14 cellular contexts compared by ENCODE assay signal in genomic region chr15:68593826-68594532, GRCh38. TPM values are rescaled to one million over a fixed set of nuclear protein-coding genes. Genes with fewer than 3 reads are reported as not detected.
DNase-seq lines count a peak whose midpoint lies in the region; ATAC-seq and TF ChIP-seq lines count a peak whose summit lies in the region.
"Had no signal": no experiment of that assay in that cellular context is flagged by ENCODE, and none has a peak within 500 bp of the region (broad histone marks: within the 10 kb centered on the region; RNA-seq: fewer than 3 reads in every experiment).

No MANE protein-coding gene starts in this region.

- no peak for DNase-seq in IMR-90
- DNase-seq in chondrocyte (ENCODE audit: low spot score), result peak; percentile 53
- DNase-seq in activated CD4-positive, alpha-beta T cell treated with anti-CD3 and anti-CD28 coated beads for 36 hours, result no peak
- DNase-seq: BE2C; CD8-positive, alpha-beta memory T cell; NCI-H1436; NCI-H2029 treated with DMSO at 0.1 percent for 48 hours; NCI-H510A; SHP77 had no signal

- H3K9ac ChIP-seq in IMR-90 (ENCODE audit: low read depth, low read length), result no peak overlapping the region

- no peak overlapping the region for H4K8ac ChIP-seq in IMR-90 (ENCODE audit: low read depth in 2 of 2, low read length in 2 of 2)

- H3K9me1 ChIP-seq in IMR-90 (ENCODE audit: insufficient read depth, low read length), result peaks cover 22% of the 10 kb centered on the region

- H3K4me3 Mint-ChIP-seq in chondrocyte (ENCODE audit: unreplicated experiment), result no peak overlapping the region
- peak overlapping the region in 1 of 3 experiments; percentile 42 for H3K4me3 Mint-ChIP-seq in nephron
- H3K4me3 Mint-ChIP-seq in activated CD4-positive, alpha-beta T cell treated with anti-CD3 and anti-CD28 coated beads for 36 hours, result no peak overlapping the region

- CTCF ChIA-PET in IMR-90 (lab: Yijun Ruan, JAX), result interaction anchor here (0.6 kb wide), 2 partner anchors 79 to 727 kb away, joined by 3 to 5 read pairs; no protein-coding TSS in a partner anchor
- CTCF ChIA-PET in activated CD4-positive, alpha-beta T cell treated with anti-CD3 and anti-CD28 coated beads for 36 hours (lab: Charles Lee), result no interaction called here

- H2AFZ ChIP-seq in IMR-90 (replicated peaks; ENCODE audit: low read length, poor library complexity), result no peak overlapping the region

- no peak overlapping the region for H4K5ac ChIP-seq in IMR-90 (ENCODE audit: low read depth, low read length)

- dilution Hi-C loops in IMR-90 (cut with HindIII; ENCODE audit: low sequenced_read_pairs, unreplicated experiment), result no loop called here

- no peak overlapping the region for H3K27ac ChIP-seq in IMR-90 (ENCODE audit: insufficient read depth, low read length)
- H3K27ac ChIP-seq in temporal lobe (ENCODE audit: low read depth, low read length), result peak overlapping the region; percentile 41

- no peak for TF ChIP-seq RAD21 in IMR-90 (IDR thresholded peaks at IDR 0.05; ENCODE audit: low read length)

- H2AK5ac ChIP-seq in IMR-90 (ENCODE audit: low read depth, low read length), result peak overlapping the region; percentile 36; the same call in 1 of the 2 replicates

- 0 out of 2 replicates have a peak overlapping the region, but pooled peaks have one; percentile 23 for H3K14ac ChIP-seq in IMR-90 (replicated peaks; ENCODE audit: low read depth, low read length)

- ATAC-seq in IMR-90 (ENCODE audit: low read depth), result no peak
- no peak for ATAC-seq in activated CD4-positive, alpha-beta T cell treated with anti-CD3 and anti-CD28 coated beads for 36 hours
- ATAC-seq in GM18873 (IDR thresholded peaks at IDR 0.05; ENCODE audit: low FRiP score, unreplicated experiment), result no peak
- ATAC-seq in GM19455 (IDR thresholded peaks at IDR 0.05; ENCODE audit: unreplicated experiment), result no peak

- H3K36me3 Mint-ChIP-seq in chondrocyte (ENCODE audit: low read depth), result no peaks in the 10 kb centered on the region
- H3K36me3 Mint-ChIP-seq in nephron (ENCODE audit: low read depth), result no peaks in the 10 kb centered on the region
- no peaks in the 10 kb centered on the region for H3K36me3 Mint-ChIP-seq in activated CD4-positive, alpha-beta T cell treated with anti-CD3 and anti-CD28 coated beads for 36 hours (ENCODE audit: low read depth)
- H3K36me3 Mint-ChIP-seq: CD8-positive, alpha-beta memory T cell had no signal

- no peak overlapping the region for H3K18ac ChIP-seq in IMR-90 (ENCODE audit: low read depth, low read length)

- H2BK15ac ChIP-seq in IMR-90 (ENCODE audit: low read depth, low read length), result no peak overlapping the region

- TF ChIP-seq CTCF in IMR-90 (conservative IDR thresholded peaks at IDR 0.05; ENCODE audit: low read depth, low read length), result no peak
- TF ChIP-seq CTCF in chondrocyte (IDR thresholded peaks at IDR 0.05), result no peak
- TF ChIP-seq CTCF in nephron (IDR thresholded peaks at IDR 0.05; ENCODE audit: unreplicated experiment in 3 of 3), result no peak

- H3K4ac ChIP-seq in IMR-90 (ENCODE audit: low read depth, low read length), result peak overlapping the region; percentile 36; the same call in 1 of the 2 replicates

- H4K91ac ChIP-seq in IMR-90 (ENCODE audit: insufficient read depth, low read depth, low read length), result no peak overlapping the region

- H2AK9ac ChIP-seq in IMR-90 (replicated peaks; ENCODE audit: low read depth, low read length, poor library complexity), result no peak overlapping the region

- no peaks in the 10 kb centered on the region for H3K9me3 ChIP-seq in IMR-90 (ENCODE audit: control insufficient read depth, insufficient read depth, low read length)
- H3K9me3 ChIP-seq: BE2C, HAP-1 had no signal

- no peak overlapping the region for H2BK5ac ChIP-seq in IMR-90 (ENCODE audit: low read depth, low read length, poor library complexity, severe bottlenecking)

- H3K4me1 ChIP-seq in IMR-90 (ENCODE audit: control insufficient read depth, insufficient read depth, low read length), result peaks cover 23% of the 10 kb centered on the region

- WGBS in IMR-90 (ENCODE audit: extremely low coverage in 2 of 2, insufficient read length in 1 of 2), 2 experiments, result 80% methylated on average over 1 of the region's 5 CpGs; no CpG with 5 or more reads in 1 of the 2 experiments

- no peaks in the 10 kb centered on the region for H3K9me3 Mint-ChIP-seq in chondrocyte (ENCODE audit: low read depth)
- no peaks in the 10 kb centered on the region for H3K9me3 Mint-ChIP-seq in nephron
- H3K9me3 Mint-ChIP-seq in activated CD4-positive, alpha-beta T cell treated with anti-CD3 and anti-CD28 coated beads for 36 hours (ENCODE audit: low read depth), result no peaks in the 10 kb centered on the region
- H3K9me3 Mint-ChIP-seq: CD8-positive, alpha-beta memory T cell had no signal

- 0 out of 2 replicates have a peak, but pooled peaks cover under 1% of the 10 kb centered on the region for H4K20me1 ChIP-seq in IMR-90 (ENCODE audit: insufficient read depth, low read length)

- H3K4me2 ChIP-seq in IMR-90 (ENCODE audit: low read depth, low read length), result no peak overlapping the region; the same call in 1 of the 2 replicates

- H3K27ac Mint-ChIP-seq in chondrocyte (ENCODE audit: unreplicated experiment) (peak overlapping the region; percentile 70), nephron (peak overlapping the region; percentile 20 to 90 (median 70))
- no peak overlapping the region for H3K27ac Mint-ChIP-seq in activated CD4-positive, alpha-beta T cell treated with anti-CD3 and anti-CD28 coated beads for 36 hours
- H3K27ac Mint-ChIP-seq: CD8-positive, alpha-beta memory T cell had no signal

- H3K23ac ChIP-seq in IMR-90 (ENCODE audit: low read depth, low read length), result no peak overlapping the region

- H3K4me3 ChIP-seq in IMR-90 (ENCODE audit: insufficient read depth, low read depth, low read length), result no peak overlapping the region
- H3K4me3 ChIP-seq: HAP-1 had no signal

- no peak overlapping the region for H2BK20ac ChIP-seq in IMR-90 (ENCODE audit: low read depth, low read length)

- in situ Hi-C loops in IMR-90 (cut with MboI; ENCODE audit: low sequenced_read_pairs), result no loop called here

- H3K36me3 ChIP-seq in IMR-90 (ENCODE audit: control insufficient read depth, insufficient read depth, low read length), result no peaks in the 10 kb centered on the region
- H3K36me3 ChIP-seq: BE2C, HAP-1 had no signal

- peaks cover 46 to 80% of the 10 kb centered on the region in 2 experiments for H3K79me1 ChIP-seq in IMR-90 (ENCODE audit: low read depth in 1 of 2, low read length in 2 of 2)

- H3K4me1 Mint-ChIP-seq in chondrocyte (ENCODE audit: low read depth), result peaks cover 85% of the 10 kb centered on the region
- peaks cover 73% of the 10 kb centered on the region for H3K4me1 Mint-ChIP-seq in nephron
- no peaks in the 10 kb centered on the region for H3K4me1 Mint-ChIP-seq in activated CD4-positive, alpha-beta T cell treated with anti-CD3 and anti-CD28 coated beads for 36 hours
- H3K4me1 Mint-ChIP-seq: CD8-positive, alpha-beta memory T cell had no signal

- H3K27me3 Mint-ChIP-seq in chondrocyte (ENCODE audit: low read depth), result no peaks in the 10 kb centered on the region
- H3K27me3 Mint-ChIP-seq in nephron (ENCODE audit: low read depth), result peaks cover 3% of the 10 kb centered on the region
- H3K27me3 Mint-ChIP-seq in activated CD4-positive, alpha-beta T cell treated with anti-CD3 and anti-CD28 coated beads for 36 hours, result no peaks in the 10 kb centered on the region

- BruUV-seq in IMR-90 (replicated peaks; lab: Mats Ljungman, UMichigan), result no TSS peak

- POLR2A ChIA-PET in IMR-90 (lab: Charles Lee; ENCODE audit: unreplicated experiment), result no interaction called here
- POLR2A ChIA-PET in activated CD4-positive, alpha-beta T cell treated with anti-CD3 and anti-CD28 coated beads for 36 hours (lab: Charles Lee), result no interaction called here

- intact Hi-C loops in IMR-90 (cut with micrococcal nuclease), result no loop called here
- intact Hi-C loops in activated CD4-positive, alpha-beta T cell treated with anti-CD3 and anti-CD28 coated beads for 36 hours (cut with DNase I, micrococcal nuclease), result no loop called here

- H2BK120ac ChIP-seq in IMR-90 (ENCODE audit: low read depth, low read length), result no peak overlapping the region

- no peak overlapping the region for H3K56ac ChIP-seq in IMR-90 (ENCODE audit: extremely low read depth, insufficient read depth, low read length)

- TF ChIP-seq POLR2A in IMR-90 (IDR thresholded peaks at IDR 0.05; ENCODE audit: low read depth, low read length), result no peak

- H3K27me3 ChIP-seq in IMR-90 (ENCODE audit: control insufficient read depth, insufficient read depth, low read length), result no peaks in the 10 kb centered on the region
- H3K27me3 ChIP-seq: BE2C had no signal

TF ChIP-seq in IMR-90, 13 proteins besides CTCF, POLR2A, EP300 and RAD21 (continues in another document):
- TF ChIP-seq USF2 (IDR thresholded peaks at IDR 0.05; ENCODE audit: low read depth, low read length), result no peak
- TF ChIP-seq FOS (IDR thresholded peaks at IDR 0.05; ENCODE audit: low read depth, low read length), result no peak
- TF ChIP-seq MAZ (IDR thresholded peaks at IDR 0.05; ENCODE audit: borderline replicate concordance, low read depth, low read length), result no peak
- no peak for TF ChIP-seq BHLHE40 (IDR thresholded peaks at IDR 0.05; ENCODE audit: low read depth, low read length)
- TF ChIP-seq SMC3 (IDR thresholded peaks at IDR 0.05; ENCODE audit: low read depth, low read length), result no peak
- no peak for TF ChIP-seq ELK1 (IDR thresholded peaks at IDR 0.05; ENCODE audit: borderline replicate concordance, low read depth, low read length)
- TF ChIP-seq CHD1 (IDR thresholded peaks at IDR 0.05; ENCODE audit: low read depth, low read length), result no peak

RNA-seq across cellular contexts. Expression of gene CORO2B, which starts 15.2 kb away (rescaled TPM):
- total RNA-seq in IMR-90 (2012; rRNA removed) (9.3 and 9.7 TPM in 2 replicates), chondrocyte (79.4 to 123 TPM (median 82.5 TPM) in 3 replicates), temporal lobe (28.0 TPM)
- polyA plus RNA-seq in IMR-90 (2012; rRNA removed), result 39.3 and 43.2 TPM in 2 replicates
- 29.1 and 32.4 TPM in 2 replicates for polyA plus RNA-seq in IMR-90 (2012; cell fraction: cytosol; rRNA removed)
- polyA plus RNA-seq in IMR-90 (2012; cell fraction: nucleus; rRNA removed; ENCODE audit: low replicate concordance), result 24.4 and 27.5 TPM in 2 replicates
- total RNA-seq in activated CD4-positive, alpha-beta T cell treated with anti-CD3 and anti-CD28 coated beads for 36 hours, result under 1 TPM; 0.09 to 0.11 TPM
- total RNA-seq: CD8-positive, alpha-beta memory T cell had no signal
- polyA plus RNA-seq: CD8-positive, alpha-beta memory T cell had no signal
